Comparison of ENCODE assay signal across 8 cellular contexts in the genomic region with DNA sequence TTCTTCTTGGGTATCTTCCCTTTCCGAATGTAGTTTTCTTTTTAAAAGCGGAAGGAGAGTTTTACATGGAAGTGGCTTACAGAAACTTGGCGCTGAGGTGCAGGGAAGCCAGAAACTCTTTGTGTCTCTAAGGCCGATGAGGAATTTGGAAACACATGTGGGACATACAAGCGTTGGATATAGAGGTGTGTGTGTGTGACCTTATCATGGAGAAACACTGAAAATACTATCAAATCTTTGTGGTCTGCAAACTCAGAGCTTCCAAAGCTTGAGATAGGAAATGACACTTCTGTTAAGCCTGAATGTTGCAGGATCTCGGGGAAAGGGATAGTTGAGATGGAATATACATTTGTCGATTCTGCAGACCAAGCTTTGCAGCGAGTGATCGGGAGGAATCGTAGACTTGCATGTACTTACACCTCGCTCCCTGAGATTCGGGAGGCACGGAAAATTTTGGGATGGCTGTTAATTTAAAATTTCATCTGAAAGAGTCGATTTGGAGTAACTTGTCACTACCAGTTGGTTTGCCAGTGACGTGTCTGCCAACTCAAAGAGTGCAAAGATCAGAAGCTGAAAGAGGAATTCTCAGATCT. TPM values are rescaled to one million over a fixed set of nuclear protein-coding genes. Genes with fewer than 3 reads are reported as not detected.
A peak's percentile ranks its signal among the peaks of the same experiment; 100 is the strongest.
DNase-seq lines count a peak whose midpoint lies in the region; ATAC-seq and TF ChIP-seq lines count a peak whose summit lies in the region.

No MANE protein-coding gene starts in this region.

- peaks cover 2% of the 10 kb centered on the region for H3K27me3 Mint-ChIP-seq in activated CD4-positive, alpha-beta memory T cell treated with anti-CD3 and anti-CD28 coated beads, Interleukin-2, amount 10 ng/mL, durations not matched to agents 7 days and 5 days
- H3K27me3 Mint-ChIP-seq in progenitor cell of endocrine pancreas: peaks cover 14% of the 10 kb centered on the region

- peaks cover 31% of the 10 kb centered on the region for H3K4me1 Mint-ChIP-seq in activated CD4-positive, alpha-beta memory T cell treated with anti-CD3 and anti-CD28 coated beads, Interleukin-2, amount 10 ng/mL, durations not matched to agents 7 days and 5 days
- H3K4me1 Mint-ChIP-seq in progenitor cell of endocrine pancreas (ENCODE audit: low read depth): peaks cover 24% of the 10 kb centered on the region

- H3K36me3 Mint-ChIP-seq in activated CD4-positive, alpha-beta memory T cell treated with anti-CD3 and anti-CD28 coated beads, Interleukin-2, amount 10 ng/mL, durations not matched to agents 7 days and 5 days (ENCODE audit: low read depth): no peaks in the 10 kb centered on the region
- no peaks in the 10 kb centered on the region for H3K36me3 Mint-ChIP-seq in progenitor cell of endocrine pancreas (ENCODE audit: insufficient read depth)

- CTCF ChIA-PET in activated CD4-positive, alpha-beta memory T cell treated with anti-CD3 and anti-CD28 coated beads, Interleukin-2, amount 10 ng/mL, durations not matched to agents 7 days and 5 days (lab: Charles Lee): interaction anchor here (0.8 to 3.4 kb wide), 3 partner anchors 27 to 115 kb away, joined by 3 to 23 read pairs (median 4); partner anchors contain the start of gene NEMP2

- POLR2A ChIA-PET in activated CD4-positive, alpha-beta memory T cell treated with anti-CD3 and anti-CD28 coated beads, Interleukin-2, amount 10 ng/mL, durations not matched to agents 7 days and 5 days (lab: Charles Lee): interaction anchor here (0.8 to 3.1 kb wide), 15 partner anchors 11 to 866 kb away, joined by 3 to 17 read pairs (median 4); partner anchors contain the start of genes MFSD6, NEMP2, ORMDL1 and PMS1

- no peak for TF ChIP-seq CTCF in progenitor cell of endocrine pancreas (IDR thresholded peaks at IDR 0.05; ENCODE audit: unreplicated experiment)

- ATAC-seq in GM21619 (IDR thresholded peaks at IDR 0.05; ENCODE audit: unreplicated experiment) (no peak), GM21367 (IDR thresholded peaks at IDR 0.05; ENCODE audit: unreplicated experiment) (no peak)

- peak overlapping the region; percentile 71 for H3K27ac Mint-ChIP-seq in activated CD4-positive, alpha-beta memory T cell treated with anti-CD3 and anti-CD28 coated beads, Interleukin-2, amount 10 ng/mL, durations not matched to agents 7 days and 5 days
- peak overlapping the region; percentile 93 for H3K27ac Mint-ChIP-seq in progenitor cell of endocrine pancreas

- peak; percentile 15 to 84 (median 65) for DNase-seq in NCI-H1417 (lab: John Stamatoyannopoulos, UW)
- DNase-seq in NCI-H1417 treated with DMSO at 0.1 percent for 48 hours (lab: John Stamatoyannopoulos, UW): no peak
- peak; percentile 70 to 81 for DNase-seq in Kasumi-1 (lab: John Stamatoyannopoulos, UW)
- DNase-seq in activated CD4-positive, alpha-beta memory T cell treated with anti-CD3 and anti-CD28 coated beads, Interleukin-2, amount 10 ng/mL, durations not matched to agents 7 days and 5 days: no peak
- peak; percentile 29 for DNase-seq in glomerular visceral epithelial cell (ENCODE audit: extremely low spot score)
- DNase-seq in progenitor cell of endocrine pancreas (ENCODE audit: low spot score, unreplicated experiment): no peak

- no peaks in the 10 kb centered on the region for H3K9me3 Mint-ChIP-seq in activated CD4-positive, alpha-beta memory T cell treated with anti-CD3 and anti-CD28 coated beads, Interleukin-2, amount 10 ng/mL, durations not matched to agents 7 days and 5 days
- H3K9me3 Mint-ChIP-seq in progenitor cell of endocrine pancreas (ENCODE audit: low read depth): no peaks in the 10 kb centered on the region

- H3K4me3 Mint-ChIP-seq in activated CD4-positive, alpha-beta memory T cell treated with anti-CD3 and anti-CD28 coated beads, Interleukin-2, amount 10 ng/mL, durations not matched to agents 7 days and 5 days: peak overlapping the region; percentile 90
- H3K4me3 Mint-ChIP-seq in progenitor cell of endocrine pancreas (ENCODE audit: low read depth): peak overlapping the region; percentile 90

RNA-seq across cellular contexts. Expression of gene NAB1, which starts 1.0 kb away (rescaled TPM):
- 10 to 100 TPM; 21.7 to 28.1 TPM for total RNA-seq in activated CD4-positive, alpha-beta memory T cell treated with anti-CD3 and anti-CD28 coated beads, Interleukin-2, amount 10 ng/mL, durations not matched to agents 7 days and 5 days
- 57.1 and 64.1 TPM in 2 replicates for total RNA-seq in progenitor cell of endocrine pancreas

Comparison
In these comparisons a context has a peak if more than half of its experiments do, and no peak if none do; other contexts are left out.
1. DNase-seq: peak in NCI-H1417 (3 of 3), Kasumi-1 (2 of 2) and glomerular visceral epithelial cell (single experiment); none in NCI-H1417 treated with DMSO at 0.1 percent for 48 hours (single experiment), activated CD4-positive, alpha-beta memory T cell treated with anti-CD3 and anti-CD28 coated beads, Interleukin-2, amount 10 ng/mL, durations not matched to agents 7 days and 5 days (single experiment) and progenitor cell of endocrine pancreas (single experiment).